21 cellular contexts compared by ENCODE assay signal in the genomic region with DNA sequence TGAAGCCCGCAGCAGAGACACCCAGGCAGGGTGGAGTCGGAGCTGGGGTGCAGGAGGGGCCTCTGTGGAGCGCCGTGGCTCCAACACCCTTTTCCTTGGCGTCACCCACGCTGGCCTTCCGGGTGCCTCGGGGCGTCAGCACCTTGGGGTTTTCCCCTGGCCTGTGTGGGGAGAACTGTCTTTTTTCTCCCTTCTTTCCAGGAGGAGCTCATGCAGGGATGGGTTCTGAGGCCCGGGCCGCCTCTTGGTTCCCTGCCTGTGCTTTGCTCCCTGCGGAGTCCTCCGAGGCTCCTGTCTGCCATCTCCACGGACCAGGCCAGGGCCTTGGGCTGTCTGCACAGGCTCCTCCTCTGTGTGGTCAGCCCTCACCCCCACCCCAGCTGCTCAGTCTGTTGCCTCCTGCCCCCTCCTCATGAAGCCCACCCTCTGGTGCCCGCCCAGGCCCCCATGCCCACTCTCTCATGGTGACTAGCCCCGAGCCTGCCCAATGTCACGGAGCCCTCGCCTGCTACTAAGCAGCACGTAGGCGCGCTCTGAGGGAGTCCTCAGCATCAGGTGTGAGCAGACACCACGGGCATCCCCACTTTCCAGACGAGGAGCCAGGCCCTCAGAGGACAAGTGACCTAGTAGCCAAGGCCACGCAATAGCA. TPM values are rescaled to one million over a fixed set of nuclear protein-coding genes. Genes with fewer than 3 reads are reported as not detected.
DNase-seq lines count a peak whose midpoint lies in the region; ATAC-seq and TF ChIP-seq lines count a peak whose summit lies in the region.
"Had no signal": no experiment of that assay in that cellular context is flagged by ENCODE, and none has a peak within 500 bp of the region (broad histone marks: within the 10 kb centered on the region; RNA-seq: fewer than 3 reads in every experiment).

No MANE protein-coding gene starts in this region.

- H3K36me3 Mint-ChIP-seq in H9 (ENCODE audit: insufficient read depth in 1 of 3, low read depth in 3 of 3), result peaks cover 9 to 10% (median 9%) of the 10 kb centered on the region in 3 experiments; a peak in 6 of 7 replicates
- H3K36me3 Mint-ChIP-seq in activated T-helper 17 cell treated with anti-CD3 and anti-CD28 coated beads, Interleukin-2, amount 50 U/mL, for 72 hours (ENCODE audit: low read depth), result peaks cover 5% of the 10 kb centered on the region

- H2BK120ac ChIP-seq in H9 (ENCODE audit: low read depth, low read length, poor library complexity, severe bottlenecking), result no peak overlapping the region

- no peak overlapping the region for H2BK15ac ChIP-seq in H9 (ENCODE audit: low read depth, low read length)

- H4K20me1 ChIP-seq in BLaER1 (no peaks in the 10 kb centered on the region), H9 (ENCODE audit: control insufficient read depth, insufficient read depth, insufficient read length) (peaks cover 3% of the 10 kb centered on the region)

- no peak overlapping the region for H3K18ac ChIP-seq in H9 (ENCODE audit: insufficient read length, low read depth, low read length)

- H3K4me1 ChIP-seq in BLaER1 (peaks cover 90% of the 10 kb centered on the region), H9 (ENCODE audit: insufficient read depth, low read length) (no peaks in the 10 kb centered on the region), lower lobe of right lung (peaks cover 12% of the 10 kb centered on the region)

- H3K4me3 ChIP-seq in BLaER1 (no peak overlapping the region), lower lobe of right lung (no peak overlapping the region)
- H3K4me3 ChIP-seq: HAP-1, SJCRH30 had no signal

- peak overlapping the region; percentile 86 for H3K27ac ChIP-seq in BLaER1
- H3K27ac ChIP-seq in H9 (ENCODE audit: insufficient read length, low read depth, low read length), result no peak overlapping the region
- peak overlapping the region; percentile 34 for H3K27ac ChIP-seq in epithelial cell of prostate
- no peak overlapping the region for H3K27ac ChIP-seq in lower lobe of right lung
- H3K27ac ChIP-seq: KMS-11 had no signal

- WGBS in H9 (ENCODE audit: extremely low coverage, insufficient read length, low lambda C conversion rate), result no CpG with 5 or more reads among the region's 24 CpGs

- peaks cover 11 to 13% of the 10 kb centered on the region in 2 experiments for H3K4me1 Mint-ChIP-seq in H9
- peaks cover 5% of the 10 kb centered on the region for H3K4me1 Mint-ChIP-seq in activated T-helper 17 cell treated with anti-CD3 and anti-CD28 coated beads, Interleukin-2, amount 50 U/mL, for 72 hours

- ATAC-seq in lower lobe of right lung, result no peak
- no peak for ATAC-seq in left colon
- no peak for ATAC-seq in activated T-helper 17 cell treated with anti-CD3 and anti-CD28 coated beads, Interleukin-2, amount 50 U/mL, for 72 hours (replicated peaks)
- ATAC-seq in HG02571 (IDR thresholded peaks at IDR 0.05; ENCODE audit: unreplicated experiment), result no peak
- ATAC-seq: PC-3 had no signal

- no peaks in the 10 kb centered on the region for H3K9me3 Mint-ChIP-seq in H9
- no peaks in the 10 kb centered on the region for H3K9me3 Mint-ChIP-seq in activated T-helper 17 cell treated with anti-CD3 and anti-CD28 coated beads, Interleukin-2, amount 50 U/mL, for 72 hours

- H2BK20ac ChIP-seq in H9 (ENCODE audit: low read depth, low read length, poor library complexity, severe bottlenecking), result no peak overlapping the region

- intact Hi-C loops in lower lobe of right lung (cut with DNase I) (no loop called here), left colon (cut with DNase I, micrococcal nuclease) (no loop called here)

- no peak overlapping the region for H4K91ac ChIP-seq in H9 (ENCODE audit: insufficient read length, low read depth, low read length)

- no peaks in the 10 kb centered on the region for H3K79me2 ChIP-seq in H9 (ENCODE audit: insufficient read depth, low read length)

- H3K4me2 ChIP-seq in BLaER1 (peak overlapping the region; percentile 93; the same call in 1 of the 2 replicates), H9 (ENCODE audit: insufficient read depth, insufficient read length, low read length) (no peak overlapping the region)
- H3K4me2 ChIP-seq: KMS-11 had no signal

- peaks cover 7% of the 10 kb centered on the region for H3K23me2 ChIP-seq in H9 (ENCODE audit: insufficient read length, low read depth, low read length, poor library complexity, severe bottlenecking)

- H3K9ac ChIP-seq in BLaER1, result peak overlapping the region; percentile 25; the same call in 1 of the 2 replicates
- H3K9ac ChIP-seq in H9 (ENCODE audit: extremely low read depth, insufficient read length, low read length), result no peak overlapping the region
- H3K9ac ChIP-seq: KMS-11 had no signal

- no peak overlapping the region for H3K4me3 Mint-ChIP-seq in H9
- no peak overlapping the region for H3K4me3 Mint-ChIP-seq in activated T-helper 17 cell treated with anti-CD3 and anti-CD28 coated beads, Interleukin-2, amount 50 U/mL, for 72 hours

- peaks cover 53% of the 10 kb centered on the region for H3K36me3 ChIP-seq in BLaER1
- H3K36me3 ChIP-seq in lower lobe of right lung, result peaks cover 30% of the 10 kb centered on the region
- H3K36me3 ChIP-seq: SJCRH30 had no signal

- DNase-seq in H9 (peak; percentile 17), epithelial cell of prostate (ENCODE audit: low read depth, low spot score) (no peak), lower lobe of right lung (peak; percentile 36), left colon (no peak)
- DNase-seq: ACHN, AML-193, Caco-2, NCI-H1417 treated with DMSO at 0.1 percent for 48 hours, NCI-H187 treated with DMSO at 0.1 percent for 48 hours, NCI-H345, NCI-H526, PC-3, RPMI8226, SJCRH30 had no signal

- H3K23ac ChIP-seq in H9 (ENCODE audit: insufficient read length, low read depth, low read length), result no peak overlapping the region

- H2BK5ac ChIP-seq in H9 (ENCODE audit: insufficient read length, low read length), result no peak overlapping the region

- H3K4ac ChIP-seq in H9 (ENCODE audit: low read depth, low read length), result no peak overlapping the region

- no peaks in the 10 kb centered on the region for H3K9me3 ChIP-seq in BLaER1
- H3K9me3 ChIP-seq in H9 (ENCODE audit: control insufficient read depth, low read depth, low read length), result no peaks in the 10 kb centered on the region
- H3K9me3 ChIP-seq in lower lobe of right lung, result no peaks in the 10 kb centered on the region
- H3K9me3 ChIP-seq: Caco-2, HAP-1, SJCRH30 had no signal

- H3K27me3 Mint-ChIP-seq in H9 (ENCODE audit: low read depth), result no peaks in the 10 kb centered on the region
- H3K27me3 Mint-ChIP-seq in activated T-helper 17 cell treated with anti-CD3 and anti-CD28 coated beads, Interleukin-2, amount 50 U/mL, for 72 hours, result no peaks in the 10 kb centered on the region

- no peak overlapping the region for H3K56ac ChIP-seq in H9 (ENCODE audit: insufficient read length, low read depth, low read length)

- no peak overlapping the region for H3K27ac Mint-ChIP-seq in H9
- no peak overlapping the region for H3K27ac Mint-ChIP-seq in activated T-helper 17 cell treated with anti-CD3 and anti-CD28 coated beads, Interleukin-2, amount 50 U/mL, for 72 hours

- no peaks in the 10 kb centered on the region for H3K79me1 ChIP-seq in H9 (ENCODE audit: insufficient read depth, low read depth, low read length, poor library complexity, severe bottlenecking)

- H2AK5ac ChIP-seq in H9 (ENCODE audit: insufficient read length, low read length), result no peak overlapping the region

- TF ChIP-seq CTCF in H9 (conservative IDR thresholded peaks at IDR 0.05) (no peak), lower lobe of right lung (IDR thresholded peaks at IDR 0.05) (no peak)

- no peak overlapping the region for H2BK12ac ChIP-seq in H9 (ENCODE audit: insufficient read length, low read depth, low read length)

- no peak overlapping the region for H2AFZ ChIP-seq in H9 (ENCODE audit: low read length)

- H3K14ac ChIP-seq in H9 (ENCODE audit: insufficient read depth, low read length), result no peak overlapping the region

- no peak overlapping the region for H4K5ac ChIP-seq in H9 (ENCODE audit: insufficient read length, low read depth, low read length)

- H3T11ph ChIP-seq in H9 (ENCODE audit: low read length), result no peak overlapping the region

- H3K27me3 ChIP-seq in BLaER1 (no peaks in the 10 kb centered on the region), H9 (ENCODE audit: insufficient read depth, low read length) (no peaks in the 10 kb centered on the region), lower lobe of right lung (ENCODE audit: low read depth) (no peaks in the 10 kb centered on the region)
- H3K27me3 ChIP-seq: SJCRH30 had no signal

- H4K8ac ChIP-seq in H9 (replicated peaks; ENCODE audit: insufficient read length, low read depth, low read length), result no peak overlapping the region

RNA-seq across cellular contexts. Expression of a gene that starts 5.0 kb away (rescaled TPM):
- total RNA-seq in H9 (2021), result 25.7 and 29.9 TPM in 2 replicates
- 18.0 TPM for total RNA-seq in lower lobe of right lung
- 10 to 100 TPM; 17.2 to 18.1 TPM for total RNA-seq in left colon
- total RNA-seq in activated T-helper 17 cell treated with anti-CD3 and anti-CD28 coated beads, Interleukin-2, amount 50 U/mL, for 72 hours, result 10 to 100 TPM; 20.0 to 37.5 TPM

RNA-seq across cellular contexts. Expression of a gene that starts 45.9 kb away (rescaled TPM):
- total RNA-seq in H9 (2021) (0.72 TPM in 1 of 2 replicates, not detected in the other), lower lobe of right lung (4.3 TPM), left colon (not detected)
- not detected for total RNA-seq in activated T-helper 17 cell treated with anti-CD3 and anti-CD28 coated beads, Interleukin-2, amount 50 U/mL, for 72 hours
- total RNA-seq: HT-29, M059J, PC-3, SJCRH30 had no signal

Comparison
In these comparisons a context has a peak if more than half of its experiments do, and no peak if none do; other contexts are left out.
1. H3K27ac ChIP-seq: peak in BLaER1 (single experiment) and epithelial cell of prostate (single experiment); none in H9 (single experiment) and lower lobe of right lung (single experiment).
2. DNase-seq: peak in H9 (single experiment) and lower lobe of right lung (single experiment); none in epithelial cell of prostate (single experiment) and left colon (0 of 2).